ENCODE assay signal across 10 cellular contexts in genomic region chr14:97878727-97879126, GRCh38.
DNase-seq lines count a peak whose midpoint lies in the region; ATAC-seq, FAIRE-seq and TF ChIP-seq lines count a peak whose summit lies in the region.
"Had no signal": no experiment of that assay in that cellular context is flagged by ENCODE, and none has a peak within 500 bp of the region (broad histone marks: within the 10 kb centered on the region; RNA-seq: fewer than 3 reads in every experiment).

No MANE protein-coding gene starts in this region.

- H3K27me3 Mint-ChIP-seq in activated CD4-positive, alpha-beta T cell treated with anti-CD3 and anti-CD28 coated beads, Interleukin-2, amount 10 ng/mL, durations not matched to agents 24 days and 14 days: no peaks in the 10 kb centered on the region
- H3K27me3 Mint-ChIP-seq in activated T-helper 2 cell treated with anti-CD3 and anti-CD28 coated beads, Interferon-gamma antibody, Interleukin-2, Interleukin-4, amounts not matched to agents 10 μg/mL and 5 μg/mL and 100 μg/mL, durations not matched to agents 14 hours and 24 hours and 36 hours (ENCODE audit: low read depth): no peaks in the 10 kb centered on the region
- H3K27me3 Mint-ChIP-seq in stimulated activated naive CD8-positive, alpha-beta T cell treated with anti-CD3 and anti-CD28 coated beads, Interleukin-15, amount 100 ng/mL, for 72 hours: no peaks in the 10 kb centered on the region

- H3K36me3 ChIP-seq in heart left ventricle: no peaks in the 10 kb centered on the region
- H3K36me3 ChIP-seq: WERI-Rb-1 had no signal

- H3K4me3 ChIP-seq in heart left ventricle: no peak overlapping the region

- 40 to 54% (median 49%) methylated on average over 5 of the region's 5 CpGs for WGBS in heart left ventricle, 4 donors

- no peaks in the 10 kb centered on the region for H3K9me3 ChIP-seq in heart left ventricle

- peak; percentile 77 for DNase-seq in activated CD4-positive, alpha-beta T cell treated with anti-CD3 and anti-CD28 coated beads, Interleukin-2, amount 10 ng/mL, durations not matched to agents 24 days and 14 days
- no peak for DNase-seq in activated CD4-positive, alpha-beta T cell treated with anti-CD3 and anti-CD28 coated beads, Interleukin-2, amount 50 U/mL, for 48 hours
- DNase-seq in activated T-helper 2 cell treated with anti-CD3 and anti-CD28 coated beads, Interferon-gamma antibody, Interleukin-2, Interleukin-4, amounts not matched to agents 10 μg/mL and 5 μg/mL and 100 μg/mL, durations not matched to agents 14 hours and 24 hours and 36 hours (ENCODE audit: low spot score): no peak
- DNase-seq in heart left ventricle (peak in 4 of 5 donors; percentile 11 to 34 (median 24)), NCI-H1436 (lab: John Stamatoyannopoulos, UW) (no peak), NK-92 (lab: John Stamatoyannopoulos, UW; ENCODE audit: unreplicated experiment) (no peak), GM12891 (ENCODE audit: insufficient read length, low spot score) (no peak)
- DNase-seq in stimulated activated naive CD8-positive, alpha-beta T cell treated with anti-CD3 and anti-CD28 coated beads, Interleukin-15, amount 100 ng/mL, for 72 hours: no peak
- DNase-seq: erythroblast, WERI-Rb-1 had no signal

- no peak overlapping the region for H3K4me3 Mint-ChIP-seq in activated CD4-positive, alpha-beta T cell treated with anti-CD3 and anti-CD28 coated beads, Interleukin-2, amount 10 ng/mL, durations not matched to agents 24 days and 14 days
- H3K4me3 Mint-ChIP-seq in activated T-helper 2 cell treated with anti-CD3 and anti-CD28 coated beads, Interferon-gamma antibody, Interleukin-2, Interleukin-4, amounts not matched to agents 10 μg/mL and 5 μg/mL and 100 μg/mL, durations not matched to agents 14 hours and 24 hours and 36 hours (ENCODE audit: low read depth): no peak overlapping the region
- no peak overlapping the region for H3K4me3 Mint-ChIP-seq in stimulated activated naive CD8-positive, alpha-beta T cell treated with anti-CD3 and anti-CD28 coated beads, Interleukin-15, amount 100 ng/mL, for 72 hours

- no peak for TF ChIP-seq CTCF in heart left ventricle (IDR thresholded peaks at IDR 0.05)

- peak overlapping the region in 1 of 12 donors; percentile 5 for H3K27ac ChIP-seq in heart left ventricle
- H3K27ac ChIP-seq: WERI-Rb-1 had no signal

- H3K36me3 Mint-ChIP-seq in activated CD4-positive, alpha-beta T cell treated with anti-CD3 and anti-CD28 coated beads, Interleukin-2, amount 10 ng/mL, durations not matched to agents 24 days and 14 days (ENCODE audit: low read depth): peaks cover 2% of the 10 kb centered on the region
- no peaks in the 10 kb centered on the region for H3K36me3 Mint-ChIP-seq in activated T-helper 2 cell treated with anti-CD3 and anti-CD28 coated beads, Interferon-gamma antibody, Interleukin-2, Interleukin-4, amounts not matched to agents 10 μg/mL and 5 μg/mL and 100 μg/mL, durations not matched to agents 14 hours and 24 hours and 36 hours (ENCODE audit: low read depth)

- TF ChIP-seq POLR2A in heart left ventricle (IDR thresholded peaks at IDR 0.05) (no peak), GM12891 (IDR thresholded peaks at IDR 0.05; ENCODE audit: low read depth, low read length) (no peak)

- peak overlapping the region; percentile 75 for H3K27ac Mint-ChIP-seq in activated CD4-positive, alpha-beta T cell treated with anti-CD3 and anti-CD28 coated beads, Interleukin-2, amount 10 ng/mL, durations not matched to agents 24 days and 14 days
- peak overlapping the region; percentile 15 for H3K27ac Mint-ChIP-seq in activated T-helper 2 cell treated with anti-CD3 and anti-CD28 coated beads, Interferon-gamma antibody, Interleukin-2, Interleukin-4, amounts not matched to agents 10 μg/mL and 5 μg/mL and 100 μg/mL, durations not matched to agents 14 hours and 24 hours and 36 hours
- H3K27ac Mint-ChIP-seq in stimulated activated naive CD8-positive, alpha-beta T cell treated with anti-CD3 and anti-CD28 coated beads, Interleukin-15, amount 100 ng/mL, for 72 hours: peak overlapping the region; percentile 4 to 28

- peaks cover 0 to 4% (median 0%) of the 10 kb centered on the region in 12 donors for H3K4me1 ChIP-seq in heart left ventricle

- ATAC-seq in heart left ventricle: peak; percentile 32 to 75 (median 57)
- no peak for ATAC-seq in stimulated activated naive CD8-positive, alpha-beta T cell treated with anti-CD3 and anti-CD28 coated beads, Interleukin-15, amount 100 ng/mL, for 72 hours

- H3K4me1 Mint-ChIP-seq in activated CD4-positive, alpha-beta T cell treated with anti-CD3 and anti-CD28 coated beads, Interleukin-2, amount 10 ng/mL, durations not matched to agents 24 days and 14 days: peaks cover 22% of the 10 kb centered on the region
- H3K4me1 Mint-ChIP-seq in activated T-helper 2 cell treated with anti-CD3 and anti-CD28 coated beads, Interferon-gamma antibody, Interleukin-2, Interleukin-4, amounts not matched to agents 10 μg/mL and 5 μg/mL and 100 μg/mL, durations not matched to agents 14 hours and 24 hours and 36 hours (ENCODE audit: low read depth): peaks cover 21% of the 10 kb centered on the region
- peaks cover 43% of the 10 kb centered on the region for H3K4me1 Mint-ChIP-seq in stimulated activated naive CD8-positive, alpha-beta T cell treated with anti-CD3 and anti-CD28 coated beads, Interleukin-15, amount 100 ng/mL, for 72 hours

- H3K27me3 ChIP-seq in heart left ventricle: no peaks in the 10 kb centered on the region

- H3K9me3 Mint-ChIP-seq in activated CD4-positive, alpha-beta T cell treated with anti-CD3 and anti-CD28 coated beads, Interleukin-2, amount 10 ng/mL, durations not matched to agents 24 days and 14 days: peaks cover 28% of the 10 kb centered on the region
- peaks cover 12% of the 10 kb centered on the region for H3K9me3 Mint-ChIP-seq in activated T-helper 2 cell treated with anti-CD3 and anti-CD28 coated beads, Interferon-gamma antibody, Interleukin-2, Interleukin-4, amounts not matched to agents 10 μg/mL and 5 μg/mL and 100 μg/mL, durations not matched to agents 14 hours and 24 hours and 36 hours
- no peaks in the 10 kb centered on the region for H3K9me3 Mint-ChIP-seq in stimulated activated naive CD8-positive, alpha-beta T cell treated with anti-CD3 and anti-CD28 coated beads, Interleukin-15, amount 100 ng/mL, for 72 hours

- FAIRE-seq in GM12891 (lab: Jason Lieb, UNC): no peak

- intact Hi-C loops in activated CD4-positive, alpha-beta T cell treated with anti-CD3 and anti-CD28 coated beads, Interleukin-2, amount 10 ng/mL, durations not matched to agents 24 days and 14 days (cut with micrococcal nuclease): no loop called here
- intact Hi-C loops in activated T-helper 2 cell treated with anti-CD3 and anti-CD28 coated beads, Interferon-gamma antibody, Interleukin-2, Interleukin-4, amounts not matched to agents 10 μg/mL and 5 μg/mL and 100 μg/mL, durations not matched to agents 14 hours and 24 hours and 36 hours (cut with micrococcal nuclease): no loop called here
- intact Hi-C loops in heart left ventricle (cut with DNase I): no loop called here

TF ChIP-seq in GM12891, 5 proteins besides CTCF, POLR2A, EP300 and RAD21:
- no peak for TF ChIP-seq PAX5 (IDR thresholded peaks at IDR 0.05; ENCODE audit: insufficient read depth, low read length, severe bottlenecking)
- TF ChIP-seq POLR2AphosphoS5 (IDR thresholded peaks at IDR 0.05; ENCODE audit: low read depth, low read length): no peak
- no peak for TF ChIP-seq TAF1 (IDR thresholded peaks at IDR 0.05; ENCODE audit: low read depth, low read length)
- no peak for TF ChIP-seq POU2F2 (IDR thresholded peaks at IDR 0.05; ENCODE audit: low read depth, low read length)
- TF ChIP-seq SPI1 (IDR thresholded peaks at IDR 0.05; ENCODE audit: low read depth, low read length): no peak

Comparison
In these comparisons a context has a peak if more than half of its experiments do, and no peak if none do; other contexts are left out.
1. DNase-seq: peak in activated CD4-positive, alpha-beta T cell treated with anti-CD3 and anti-CD28 coated beads, Interleukin-2, amount 10 ng/mL, durations not matched to agents 24 days and 14 days (single experiment) and heart left ventricle (4 of 5); none in activated CD4-positive, alpha-beta T cell treated with anti-CD3 and anti-CD28 coated beads, Interleukin-2, amount 50 U/mL, for 48 hours (0 of 2), activated T-helper 2 cell treated with anti-CD3 and anti-CD28 coated beads, Interferon-gamma antibody, Interleukin-2, Interleukin-4, amounts not matched to agents 10 μg/mL and 5 μg/mL and 100 μg/mL, durations not matched to agents 14 hours and 24 hours and 36 hours (single experiment), stimulated activated naive CD8-positive, alpha-beta T cell treated with anti-CD3 and anti-CD28 coated beads, Interleukin-15, amount 100 ng/mL, for 72 hours (0 of 2), NCI-H1436 (single experiment), NK-92 (single experiment) and GM12891 (single experiment).
2. H3K27ac Mint-ChIP-seq: peak in every context shown above with its lines; median percentile 75 in activated CD4-positive, alpha-beta T cell treated with anti-CD3 and anti-CD28 coated beads, Interleukin-2, amount 10 ng/mL, durations not matched to agents 24 days and 14 days; 16 in stimulated activated naive CD8-positive, alpha-beta T cell treated with anti-CD3 and anti-CD28 coated beads, Interleukin-15, amount 100 ng/mL, for 72 hours; 15 in activated T-helper 2 cell treated with anti-CD3 and anti-CD28 coated beads, Interferon-gamma antibody, Interleukin-2, Interleukin-4, amounts not matched to agents 10 μg/mL and 5 μg/mL and 100 μg/mL, durations not matched to agents 14 hours and 24 hours and 36 hours.